ENCODE assay signal across 8 cellular contexts in genomic region chr3:186985713-186986364, GRCh38. TPM values are rescaled to one million over a fixed set of nuclear protein-coding genes. Genes with fewer than 3 reads are reported as not detected.
DNase-seq lines count a peak whose midpoint lies in the region; ATAC-seq and TF ChIP-seq lines count a peak whose summit lies in the region.

No MANE protein-coding gene starts in this region.

- TF ChIP-seq CTCF in epithelial cell of esophagus (IDR thresholded peaks at IDR 0.05; ENCODE audit: insufficient read depth, low read depth, low read length, missing control alignments) = no peak

- DNase-seq in AML-193 (lab: John Stamatoyannopoulos, UW) (peak; percentile 83 to 88), epithelial cell of esophagus (ENCODE audit: low read depth) (peak; percentile 39), HT-29 (ENCODE audit: low spot score) (no peak)
- DNase-seq in activated naive CD4-positive, alpha-beta T cell (lab: John Stamatoyannopoulos, UW) = no peak
- DNase-seq in stimulated activated naive CD4-positive, alpha-beta T cell treated with Interleukin-2 at 50 U/mL for 16 hours (lab: John Stamatoyannopoulos, UW) = no peak

- no peak overlapping the region for H3K4me3 ChIP-seq in epithelial cell of esophagus (ENCODE audit: low read length)

- ATAC-seq in GM19328 (IDR thresholded peaks at IDR 0.05; ENCODE audit: unreplicated experiment) (peak; percentile 61), HG03575 (IDR thresholded peaks at IDR 0.05; ENCODE audit: extremely low read depth, insufficient number of reproducible peaks, low FRiP score, unreplicated experiment) (peak; percentile 35)
- ATAC-seq in activated CD4-positive, CD25-positive, alpha-beta regulatory T cell treated with anti-CD3 and anti-CD28 coated beads, Interleukin-2, amount 50 U/mL, for 24 hours = no peak

RNA-seq across cellular contexts. Expression of gene ST6GAL1, which starts 55.5 kb away (rescaled TPM):
- 1.9 and 4.2 TPM in 2 replicates for total RNA-seq in HT-29 (2014; rRNA removed; shearing (Covaris generic))

Comparison
In these comparisons a context has a peak if more than half of its experiments do, and no peak if none do; other contexts are left out.
1. DNase-seq: peak in AML-193 (2 of 2) and epithelial cell of esophagus (single experiment); none in HT-29 (single experiment), activated naive CD4-positive, alpha-beta T cell (0 of 4) and stimulated activated naive CD4-positive, alpha-beta T cell treated with Interleukin-2 at 50 U/mL for 16 hours (single experiment).
2. ATAC-seq: peak in GM19328 (single experiment) and HG03575 (single experiment); none in activated CD4-positive, CD25-positive, alpha-beta regulatory T cell treated with anti-CD3 and anti-CD28 coated beads, Interleukin-2, amount 50 U/mL, for 24 hours (0 of 2).